8 cellular contexts compared by ENCODE assay signal in genomic region chr19:9792191-9793050, GRCh38. TPM values are rescaled to one million over a fixed set of nuclear protein-coding genes. Genes with fewer than 3 reads are reported as not detected.
DNase-seq lines count a peak whose midpoint lies in the region; ATAC-seq, FAIRE-seq and TF ChIP-seq lines count a peak whose summit lies in the region.

No MANE protein-coding gene starts in this region.

- H3K4me3 ChIP-seq in H1 (ENCODE audit: extremely low read depth in 1 of 4, insufficient read depth in 2 of 4, low read depth in 3 of 4, low read length in 4 of 4) = peak overlapping the region; percentile 58 to 78 (median 72)

- no peak overlapping the region for H2BK15ac ChIP-seq in H1 (ENCODE audit: low read length)

- peaks cover 11% of the 10 kb centered on the region; the same call in 1 of the 2 replicates for H3K23me2 ChIP-seq in H1 (ENCODE audit: low read depth, low read length)

- no peaks in the 10 kb centered on the region for H3K79me2 ChIP-seq in H1 (ENCODE audit: control insufficient read depth in 1 of 2, insufficient read depth in 2 of 2, low read length in 2 of 2)

- H3K56ac ChIP-seq in H1 (replicated peaks; ENCODE audit: insufficient read length, low read depth, low read length) = peak overlapping the region; percentile 97

- no peaks in the 10 kb centered on the region for H3K36me3 ChIP-seq in H1 (ENCODE audit: control insufficient read depth in 2 of 4, insufficient read depth in 4 of 4, low read length in 3 of 4)

- H3K4me1 ChIP-seq in H1 (replicated peaks in 1 of 4; ENCODE audit: control insufficient read depth in 3 of 4, insufficient read depth in 4 of 4, low read length in 3 of 4) = peaks cover 0 to 5% (median 2%) of the 10 kb centered on the region in 4 experiments; a peak in 4 of 7 replicates

- H2BK12ac ChIP-seq in H1 (ENCODE audit: low read depth, low read length) = peak overlapping the region; percentile 87

- peak overlapping the region; percentile 85 for H3K18ac ChIP-seq in H1 (ENCODE audit: extremely low read depth, low read length)

- no peak overlapping the region for H2AK5ac ChIP-seq in H1 (ENCODE audit: low read depth, low read length)

- TF ChIP-seq RAD21 in H1 (IDR thresholded peaks at IDR 0.05 in 1 of 2, conservative IDR thresholded peaks at IDR 0.05 in 1 of 2; ENCODE audit: low read depth in 2 of 2, low read length in 2 of 2) = peak in 1 of 2 experiments; percentile 25; a peak in 1 of 4 replicates

- no peaks in the 10 kb centered on the region for H3K9me3 ChIP-seq in H1 (ENCODE audit: insufficient read depth in 2 of 2, low read depth in 1 of 2, low read length in 1 of 2)

- H3K27ac ChIP-seq in H1 (ENCODE audit: low read depth, low read length) = peak overlapping the region; percentile 78

- TF ChIP-seq POLR2A in H1 (IDR thresholded peaks at IDR 0.05; ENCODE audit: control extremely low read depth in 1 of 2, low read depth in 2 of 2, low read length in 2 of 2) = peak in 1 of 2 experiments; percentile 80; a peak in 2 of 3 replicates

- CTCF ChIA-PET in H1 (lab: Charles Lee; ENCODE audit: partially characterized antibody) = no interaction called here

- H4K8ac ChIP-seq in H1 (ENCODE audit: extremely low read depth, insufficient read depth, low read length) = peak overlapping the region; percentile 96

- POLR2A ChIA-PET in H1 (lab: Charles Lee; ENCODE audit: partially characterized antibody) = interaction anchor here (0.6 to 2.2 kb wide), 7 partner anchors 42 to 705 kb away, joined by 3 to 14 read pairs (median 3); partner anchors contain the start of gene PIN1

- no peak overlapping the region for H3K14ac ChIP-seq in H1 (ENCODE audit: insufficient read length)

- peak overlapping the region; percentile 96 for H4K91ac ChIP-seq in H1 (replicated peaks; ENCODE audit: insufficient read length, low read length)

- H3K4me2 ChIP-seq in H1 (ENCODE audit: insufficient read depth in 1 of 2, low read depth in 2 of 2, low read length in 2 of 2) = peak overlapping the region; percentile 72 to 85

- TF ChIP-seq EP300 in H1 (IDR thresholded peaks at IDR 0.05; ENCODE audit: borderline replicate concordance in 1 of 2, low read depth in 2 of 2, low read length in 2 of 2) = 0 out of 3 replicates have a peak, but pooled peaks of 1 of the 2 experiments have one; percentile 45

- no peak overlapping the region for H2BK20ac ChIP-seq in H1 (ENCODE audit: low read length)

- H3K9ac ChIP-seq in H1 (replicated peaks in 1 of 4; ENCODE audit: extremely low read depth in 1 of 4, low read depth in 3 of 4, low read length in 3 of 4) = peak overlapping the region in 3 of 4 experiments; percentile 49 to 85 (median 82); a peak in 6 of 7 replicates

- peak overlapping the region; percentile 85 for H3K4ac ChIP-seq in H1 (replicated peaks; ENCODE audit: insufficient read length, low read depth, low read length)

- peak; percentile 95 for DNase-seq in GDM1 (lab: John Stamatoyannopoulos, UW)
- DNase-seq in HT-29 (ENCODE audit: low spot score) = peak; percentile 73
- DNase-seq in NOMO-1 treated with DMSO at 0.1 percent for 48 hours (lab: John Stamatoyannopoulos, UW; ENCODE audit: unreplicated experiment) = peak; percentile 88
- DNase-seq in activated CD8-positive, alpha-beta memory T cell treated with anti-CD3 and anti-CD28 coated beads, Interleukin-2, amount 50 U/mL, for 4 hours = peak; percentile 95
- peak; percentile 92 to 96 for DNase-seq in H1 (ENCODE audit: low read depth in 1 of 2, low spot score in 2 of 2)
- peak; percentile 95 for DNase-seq in medulla oblongata (ENCODE audit: extremely low spot score)
- DNase-seq in stimulated activated CD4-positive, alpha-beta T cell treated with anti-CD3 and anti-CD28 coated beads, TNF-alpha, amount 100 ng/mL, for 1 hour (ENCODE audit: low read depth in 3 of 3, low spot score in 1 of 3) = peak; percentile 82 to 89 (median 83)

- H4K20me1 ChIP-seq in H1 (replicated peaks in 1 of 2; ENCODE audit: control insufficient read depth in 1 of 2, insufficient read depth in 2 of 2, low read length in 2 of 2) = no peaks in the 10 kb centered on the region

- H4K5ac ChIP-seq in H1 (ENCODE audit: insufficient read length, low read depth, low read length) = peak overlapping the region; percentile 83

- H2AFZ ChIP-seq in H1 (ENCODE audit: low read length) = peak overlapping the region; percentile 81; the same call in 1 of the 2 replicates

- peak in 2 of 3 experiments; percentile 10 to 12; a peak in 1 of 4 replicates for TF ChIP-seq CTCF in H1 (IDR thresholded peaks at IDR 0.05; ENCODE audit: control extremely low read depth in 1 of 3, insufficient read depth in 1 of 3, low read depth in 1 of 3, low read length in 3 of 3)

- WGBS in H1 (ENCODE audit: extremely low coverage in 1 of 2, insufficient coverage in 1 of 2, insufficient read length in 1 of 2, insufficient replicate concordance in 2 of 2, low coverage in 1 of 2, low lambda C conversion rate in 2 of 2, missing lambda C conversion rate in 1 of 2), 2 experiments = 1% methylated on average over 15 of the region's 71 CpGs; no CpG with 5 or more reads in 1 of the 2 experiments

- H3K27me3 ChIP-seq in H1 (replicated peaks in 1 of 4; ENCODE audit: control insufficient read depth in 3 of 4, extremely low read depth in 1 of 4, insufficient read depth in 3 of 4, low read length in 3 of 4) = no peaks in the 10 kb centered on the region

- no peak for FAIRE-seq in H1 (lab: Jason Lieb, UNC)

- H3K23ac ChIP-seq in H1 (ENCODE audit: insufficient read length) = no peak overlapping the region

- peak overlapping the region; percentile 91; the same call in 1 of the 2 replicates for H2BK5ac ChIP-seq in H1 (ENCODE audit: low read depth, low read length)

- H3K79me1 ChIP-seq in H1 (ENCODE audit: low read depth, low read length) = 0 out of 2 replicates have a peak, but pooled peaks cover 2% of the 10 kb centered on the region

- ATAC-seq in HG03469 (IDR thresholded peaks at IDR 0.05; ENCODE audit: unreplicated experiment) = no peak

- H2BK120ac ChIP-seq in H1 (replicated peaks; ENCODE audit: low read depth, low read length) = no peak overlapping the region

TF ChIP-seq in H1, 55 proteins besides CTCF, POLR2A, EP300 and RAD21 (continues in another document):
- no peak for TF ChIP-seq GABPA (IDR thresholded peaks at IDR 0.05; ENCODE audit: borderline replicate concordance, insufficient read depth, low read length)
- peak; percentile 75 for TF ChIP-seq POLR2AphosphoS5 (IDR thresholded peaks at IDR 0.05; ENCODE audit: low read depth, low read length)
- TF ChIP-seq NRF1 (IDR thresholded peaks at IDR 0.05; ENCODE audit: low read depth, low read length) = no peak
- TF ChIP-seq TAF7 (optimal IDR thresholded peaks at IDR 0.05; ENCODE audit: borderline replicate concordance, low read depth, low read length) = peak; percentile 83
- peak; percentile 69 for TF ChIP-seq RBBP5 (IDR thresholded peaks at IDR 0.05; ENCODE audit: borderline replicate concordance, low read depth, low read length)
- no peak for TF ChIP-seq SIRT6 (IDR thresholded peaks at IDR 0.05; ENCODE audit: low read length)
- TF ChIP-seq RXRA (IDR thresholded peaks at IDR 0.05; ENCODE audit: insufficient read depth, low read depth, low read length) = no peak
- no peak for TF ChIP-seq HDAC6 (IDR thresholded peaks at IDR 0.05; ENCODE audit: low read depth, low read length)

RNA-seq across cellular contexts. Expression of gene ZNF846, which starts 23.9 kb away (rescaled TPM):
- total RNA-seq in HT-29 (2014; rRNA removed; shearing (Covaris generic)) = 4.6 and 4.8 TPM in 2 replicates
- 9.0 and 9.2 TPM in 2 replicates for total RNA-seq in H1 (2021; fragmentation: NEBNext Ultra II Directional; extraction: Animal tissue kit (Norgen Biotek cat#: 25700))
- 4.5 and 4.8 TPM in 2 replicates for polyA plus RNA-seq in H1 (2011; rRNA removed)
- polyA plus RNA-seq in H1 (2011; cell fraction: cytosol; rRNA removed) = 6.3 TPM
- polyA plus RNA-seq in H1 (2011; cell fraction: nucleus; rRNA removed) = 5.4 TPM
- 7.1 to 8.6 TPM (median 7.4 TPM) in 4 replicates for polyA plus RNA-seq in H1 (2012, experiment 1 of 2)
- 2.9 TPM for polyA plus RNA-seq in H1 (2012, experiment 2 of 2)
- 7.0 TPM for polyA plus RNA-seq in H1 (2013, experiment 1 of 2)
- polyA plus RNA-seq in H1 (2013, experiment 2 of 2) = 5.5 TPM
- polyA minus RNA-seq in H1 (2011; rRNA and poly(A)+ RNA removed) = 10.3 and 12.6 TPM in 2 replicates
- 2.7 TPM for polyA minus RNA-seq in H1 (2011; cell fraction: cytosol; rRNA and poly(A)+ RNA removed)
- 9.8 TPM for polyA minus RNA-seq in H1 (2011; cell fraction: nucleus; rRNA and poly(A)+ RNA removed)

RNA-seq across cellular contexts. Expression of gene FBXL12, which starts 26.5 kb away (rescaled TPM):
- total RNA-seq in HT-29 (2014; rRNA removed; shearing (Covaris generic)) = 31.8 and 40.7 TPM in 2 replicates
- total RNA-seq in H1 (2021; fragmentation: NEBNext Ultra II Directional; extraction: Animal tissue kit (Norgen Biotek cat#: 25700)) = 24.6 and 26.7 TPM in 2 replicates
- 62.3 and 89.1 TPM in 2 replicates for polyA plus RNA-seq in H1 (2011; rRNA removed)
- polyA plus RNA-seq in H1 (2011; cell fraction: cytosol; rRNA removed) = 56.8 TPM
- polyA plus RNA-seq in H1 (2011; cell fraction: nucleus; rRNA removed) = 59.7 TPM
- 24.8 to 33.5 TPM (median 30.6 TPM) in 4 replicates for polyA plus RNA-seq in H1 (2012, experiment 1 of 2)
- 29.7 TPM for polyA plus RNA-seq in H1 (2012, experiment 2 of 2)
- 25.9 TPM for polyA plus RNA-seq in H1 (2013, experiment 1 of 2)
- 25.4 TPM for polyA plus RNA-seq in H1 (2013, experiment 2 of 2)
- polyA minus RNA-seq in H1 (2011; rRNA and poly(A)+ RNA removed) = 11.2 and 13.5 TPM in 2 replicates
- 12.6 TPM for polyA minus RNA-seq in H1 (2011; cell fraction: cytosol; rRNA and poly(A)+ RNA removed)
- 20.7 TPM for polyA minus RNA-seq in H1 (2011; cell fraction: nucleus; rRNA and poly(A)+ RNA removed)

RNA-seq across cellular contexts. Expression of gene UBL5, which starts 35.3 kb away (rescaled TPM):
- total RNA-seq in HT-29 (2014; rRNA removed; shearing (Covaris generic)) = 187 and 200 TPM in 2 replicates
- total RNA-seq in H1 (2021; fragmentation: NEBNext Ultra II Directional; extraction: Animal tissue kit (Norgen Biotek cat#: 25700)) = 384 and 416 TPM in 2 replicates
- polyA plus RNA-seq in H1 (2011; rRNA removed) = 1,137 and 1,209 TPM in 2 replicates
- 1,381 TPM for polyA plus RNA-seq in H1 (2011; cell fraction: cytosol; rRNA removed)
- 379 TPM for polyA plus RNA-seq in H1 (2011; cell fraction: nucleus; rRNA removed)
- 570 to 950 TPM (median 731 TPM) in 4 replicates for polyA plus RNA-seq in H1 (2012, experiment 1 of 2)
- polyA plus RNA-seq in H1 (2012, experiment 2 of 2) = 3,120 TPM
- polyA plus RNA-seq in H1 (2013, experiment 1 of 2) = 427 TPM
- polyA plus RNA-seq in H1 (2013, experiment 2 of 2) = 439 TPM
- 103 and 118 TPM in 2 replicates for polyA minus RNA-seq in H1 (2011; rRNA and poly(A)+ RNA removed)
- 80.6 TPM for polyA minus RNA-seq in H1 (2011; cell fraction: cytosol; rRNA and poly(A)+ RNA removed)
- 77.9 TPM for polyA minus RNA-seq in H1 (2011; cell fraction: nucleus; rRNA and poly(A)+ RNA removed)

RNA-seq across cellular contexts. Expression of gene PIN1, which starts 42.7 kb away (rescaled TPM):
- total RNA-seq in HT-29 (2014; rRNA removed; shearing (Covaris generic)) = 188 and 189 TPM in 2 replicates
- total RNA-seq in H1 (2021; fragmentation: NEBNext Ultra II Directional; extraction: Animal tissue kit (Norgen Biotek cat#: 25700)) = 78.3 and 88.0 TPM in 2 replicates
- polyA plus RNA-seq in H1 (2011; rRNA removed) = 90.8 and 124 TPM in 2 replicates
- 145 TPM for polyA plus RNA-seq in H1 (2011; cell fraction: cytosol; rRNA removed)
- 106 TPM for polyA plus RNA-seq in H1 (2011; cell fraction: nucleus; rRNA removed)
- polyA plus RNA-seq in H1 (2012, experiment 1 of 2) = 53.3 to 94.4 TPM (median 91.8 TPM) in 4 replicates
- polyA plus RNA-seq in H1 (2012, experiment 2 of 2) = 98.1 TPM
- polyA plus RNA-seq in H1 (2013, experiment 1 of 2) = 64.9 TPM
- 61.6 TPM for polyA plus RNA-seq in H1 (2013, experiment 2 of 2)
- polyA minus RNA-seq in H1 (2011; rRNA and poly(A)+ RNA removed) = 16.1 and 18.6 TPM in 2 replicates
- polyA minus RNA-seq in H1 (2011; cell fraction: cytosol; rRNA and poly(A)+ RNA removed) = 40.0 TPM
- 29.8 TPM for polyA minus RNA-seq in H1 (2011; cell fraction: nucleus; rRNA and poly(A)+ RNA removed)
